In the genomic region with DNA sequence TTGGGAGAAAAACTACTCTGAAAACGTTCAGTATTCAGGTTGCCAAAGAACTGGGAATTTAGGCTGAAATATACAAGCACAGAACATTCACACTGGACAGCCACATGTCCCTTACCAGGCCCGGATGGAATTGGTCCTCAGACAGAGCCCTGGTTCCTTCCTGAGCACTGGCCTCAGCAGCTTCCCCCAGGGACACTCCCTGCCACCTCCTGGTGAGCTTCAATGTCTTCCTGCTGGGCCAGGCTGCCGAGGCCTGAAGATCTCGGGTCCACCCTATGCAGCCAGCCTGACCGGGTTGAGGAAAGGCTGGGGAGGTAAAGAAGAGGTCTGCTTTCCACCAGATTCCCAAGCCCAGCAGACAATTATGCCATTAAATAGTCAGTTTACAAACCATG, we compare ENCODE assay signal across 1 cellular context.
TF ChIP-seq lines count a peak whose summit lies in the region.

No MANE protein-coding gene starts in this region.

TF ChIP-seq in HCT116, 20 proteins besides CTCF, POLR2A, EP300 and RAD21 (continued from another document):
- TF ChIP-seq, protein P1, sequence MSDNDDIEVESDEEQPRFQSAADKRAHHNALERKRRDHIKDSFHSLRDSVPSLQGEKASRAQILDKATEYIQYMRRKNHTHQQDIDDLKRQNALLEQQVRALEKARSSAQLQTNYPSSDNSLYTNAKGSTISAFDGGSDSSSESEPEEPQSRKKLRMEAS (IDR thresholded peaks at IDR 0.05) = no peak
- TF ChIP-seq, protein P2, sequence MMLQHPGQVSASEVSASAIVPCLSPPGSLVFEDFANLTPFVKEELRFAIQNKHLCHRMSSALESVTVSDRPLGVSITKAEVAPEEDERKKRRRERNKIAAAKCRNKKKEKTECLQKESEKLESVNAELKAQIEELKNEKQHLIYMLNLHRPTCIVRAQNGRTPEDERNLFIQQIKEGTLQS (IDR thresholded peaks at IDR 0.05) = no peak
- no peak for TF ChIP-seq FOSL1 (IDR thresholded peaks at IDR 0.05; ENCODE audit: low read depth)
- no peak for TF ChIP-seq ELF1 (IDR thresholded peaks at IDR 0.05; ENCODE audit: borderline replicate concordance, low read depth)
